8 cellular contexts compared by ENCODE assay signal in the genomic region with DNA sequence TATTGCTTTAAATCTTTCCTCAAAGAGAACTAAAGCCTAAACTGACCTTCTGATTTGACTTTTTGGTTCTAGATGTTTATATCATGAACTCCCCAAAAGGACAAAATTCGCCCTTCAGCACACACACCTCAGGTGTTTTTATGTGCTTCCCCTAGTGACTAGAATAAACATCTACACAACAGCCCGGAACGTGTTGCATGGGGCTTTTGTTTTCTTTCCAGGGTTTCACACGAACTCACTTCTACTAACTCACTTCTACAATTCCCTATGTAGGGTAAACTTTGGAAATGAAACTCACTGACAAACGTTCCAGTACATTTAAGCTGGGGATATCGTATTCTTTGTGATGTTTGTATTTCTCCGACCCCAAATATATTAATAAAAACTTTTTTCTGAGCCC. TPM values are rescaled to one million over a fixed set of nuclear protein-coding genes. Genes with fewer than 3 reads are reported as not detected.
DNase-seq lines count a peak whose midpoint lies in the region; ATAC-seq and TF ChIP-seq lines count a peak whose summit lies in the region.

No MANE protein-coding gene starts in this region.

- no peaks in the 10 kb centered on the region for H3K9me3 ChIP-seq in parathyroid adenoma (ENCODE audit: control insufficient read depth, low read length)

- ATAC-seq in GM21786 (IDR thresholded peaks at IDR 0.05; ENCODE audit: unreplicated experiment) = peak; percentile 25

- H2AFZ ChIP-seq in parathyroid adenoma = no peak overlapping the region

- H3K27me3 ChIP-seq in parathyroid adenoma (ENCODE audit: control insufficient read depth, insufficient read depth, low read length) = no peaks in the 10 kb centered on the region

- no peaks in the 10 kb centered on the region for H3K36me3 ChIP-seq in parathyroid adenoma (ENCODE audit: control insufficient read depth, insufficient read depth, low read length)

- H3K9ac ChIP-seq in parathyroid adenoma = no peak overlapping the region

- peak overlapping the region; percentile 98 for H3K27ac ChIP-seq in parathyroid adenoma

- peaks cover 57% of the 10 kb centered on the region for H3K79me2 ChIP-seq in parathyroid adenoma

- DNase-seq in DMS 273 (lab: John Stamatoyannopoulos, UW; ENCODE audit: unreplicated experiment) (peak; percentile 69), DMS 273 treated with DMSO at 0.1 percent for 48 hours (lab: John Stamatoyannopoulos, UW) (no peak), NCI-H2029 treated with DMSO at 0.1 percent for 48 hours (lab: John Stamatoyannopoulos, UW) (peak; percentile 4), fibroblast of the aortic adventitia (ENCODE audit: low read depth) (peak; percentile 33), amygdala (lab: John Stamatoyannopoulos, UW) (no peak)
- DNase-seq in activated CD4-positive, alpha-beta T cell treated with anti-CD3 and anti-CD28 coated beads, Interleukin-2, amount 50 U/mL, for 4 hours = peak; percentile 10 to 17

- peaks cover 11% of the 10 kb centered on the region for H3K4me1 ChIP-seq in parathyroid adenoma

- H3K4me2 ChIP-seq in parathyroid adenoma (ENCODE audit: low read length) = peak overlapping the region; percentile 85

- H3K4me3 ChIP-seq in fibroblast of the aortic adventitia (ENCODE audit: low read depth, low read length) (peak overlapping the region; percentile 94), parathyroid adenoma (ENCODE audit: low read depth, low read length) (peak overlapping the region; percentile 97)

- TF ChIP-seq CTCF in fibroblast of the aortic adventitia (IDR thresholded peaks at IDR 0.05; ENCODE audit: insufficient read depth, low read length) (no peak), parathyroid adenoma (IDR thresholded peaks at IDR 0.05) (no peak)

RNA-seq across cellular contexts. Expression of gene TRA2A, which starts 1.4 kb away (rescaled TPM):
- 34.8 and 48.0 TPM in 2 replicates for total RNA-seq in fibroblast of the aortic adventitia (ENCODE audit: low replicate concordance)

Comparison
In these comparisons a context has a peak if more than half of its experiments do, and no peak if none do; other contexts are left out.
1. DNase-seq: peak in DMS 273 (single experiment), NCI-H2029 treated with DMSO at 0.1 percent for 48 hours (single experiment), activated CD4-positive, alpha-beta T cell treated with anti-CD3 and anti-CD28 coated beads, Interleukin-2, amount 50 U/mL, for 4 hours (2 of 2) and fibroblast of the aortic adventitia (single experiment); none in DMS 273 treated with DMSO at 0.1 percent for 48 hours (single experiment) and amygdala (0 of 56).